Comparison of ENCODE assay signal across 8 cellular contexts in genomic region chr12:108560321-108560721, GRCh38. TPM values are rescaled to one million over a fixed set of nuclear protein-coding genes. Genes with fewer than 3 reads are reported as not detected.
DNase-seq lines count a peak whose midpoint lies in the region; ATAC-seq, FAIRE-seq and TF ChIP-seq lines count a peak whose summit lies in the region.

No MANE protein-coding gene starts in this region.

- H3K27ac ChIP-seq in GM23338 (ENCODE audit: low read depth) (peak overlapping the region; percentile 87), SK-N-SH (ENCODE audit: low read depth in 2 of 2, low read length in 1 of 2) (peak overlapping the region; percentile 81 to 95; a peak in 2 of 4 replicates), psoas muscle (peak overlapping the region; percentile 97)

- peak overlapping the region; percentile 100 for H3K27ac Mint-ChIP-seq in GM23338

- CTCF ChIA-PET in SK-N-SH (lab: Yijun Ruan, JAX), result interaction anchor here (1.1 to 16.0 kb wide), 3 partner anchors 11 to 244 kb away, joined by 3 to 503 read pairs (median 9); no protein-coding TSS in a partner anchor

- H3F3A ChIP-seq in GM23338 (replicated peaks; ENCODE audit: low read depth) (peaks cover 5% of the 10 kb centered on the region; the same call in 1 of the 2 replicates), SK-N-SH (replicated peaks; ENCODE audit: insufficient read depth) (peaks cover 12% of the 10 kb centered on the region)

- TF ChIP-seq RAD21 in SK-N-SH (IDR thresholded peaks at IDR 0.05; ENCODE audit: low read length), result no peak

- ATAC-seq in GM23338 (no peak), psoas muscle (no peak), HG03378 (IDR thresholded peaks at IDR 0.05; ENCODE audit: unreplicated experiment) (no peak), GM19397 (IDR thresholded peaks at IDR 0.05; ENCODE audit: unreplicated experiment) (no peak)

- peaks cover 76% of the 10 kb centered on the region for H3K79me2 ChIP-seq in GM23338 (replicated peaks; ENCODE audit: insufficient read depth)
- peaks cover 84% of the 10 kb centered on the region for H3K79me2 ChIP-seq in SK-N-SH (ENCODE audit: insufficient read depth)

- H3K4me1 ChIP-seq in GM23338 (ENCODE audit: insufficient read depth), result no peaks in the 10 kb centered on the region; the same call in 1 of the 2 replicates
- H3K4me1 ChIP-seq in SK-N-SH (ENCODE audit: control insufficient read depth in 1 of 2, insufficient read depth in 2 of 2, low read depth in 1 of 2, low read length in 1 of 2), result peaks cover 17 to 32% of the 10 kb centered on the region in 2 experiments
- peaks cover 64% of the 10 kb centered on the region for H3K4me1 ChIP-seq in psoas muscle

- H3K36me3 ChIP-seq in GM23338 (ENCODE audit: insufficient read depth) (peaks cover 13% of the 10 kb centered on the region), SK-N-SH (replicated peaks in 1 of 2; ENCODE audit: control insufficient read depth in 1 of 2, insufficient read depth in 2 of 2, low read length in 1 of 2) (peaks cover 13 to 20% of the 10 kb centered on the region in 2 experiments), psoas muscle (ENCODE audit: insufficient read depth in 1 of 2, low read depth in 1 of 2) (peaks cover 12 to 35% of the 10 kb centered on the region in 2 donors)

- H2AFZ ChIP-seq in GM23338 (no peak overlapping the region), SK-N-SH (ENCODE audit: low read depth) (no peak overlapping the region)

- intact Hi-C loops in psoas muscle (cut with DNase I), result loop anchor here (5.0 to 10.0 kb wide), 4 partner anchors 244 to 532 kb away; partner anchors contain the start of genes SSH1 (in 2 of the 2) and ALKBH2 (in 1 of the 2)

- DNase-seq in GM23338 (ENCODE audit: low spot score) (no peak), SK-N-SH (no peak), fibroblast of gingiva (ENCODE audit: low read depth) (peak; percentile 45), psoas muscle (no peak), H54 (ENCODE audit: insufficient read length, low spot score) (no peak)
- DNase-seq in activated effector memory CD4-positive, alpha-beta T cell treated with anti-CD3 and anti-CD28 coated beads, Interleukin-2, amount 50 U/mL, for 16 hours, result no peak

- H3K4me2 ChIP-seq in GM23338, result peak overlapping the region; percentile 76
- peak overlapping the region; percentile 92 for H3K4me2 ChIP-seq in SK-N-SH

- H3K4me3 Mint-ChIP-seq in GM23338, result peak overlapping the region; percentile 100

- H3K27me3 ChIP-seq in GM23338 (ENCODE audit: insufficient read depth), result no peaks in the 10 kb centered on the region
- H3K27me3 ChIP-seq in SK-N-SH (ENCODE audit: insufficient read depth), result no peaks in the 10 kb centered on the region
- no peaks in the 10 kb centered on the region for H3K27me3 ChIP-seq in psoas muscle (ENCODE audit: insufficient read depth in 3 of 3, low read length in 2 of 3)

- H3K4me3 ChIP-seq in GM23338 (peak overlapping the region; percentile 95), SK-N-SH (ENCODE audit: low read depth in 2 of 2, low read length in 1 of 2) (peak overlapping the region; percentile 67 to 97), psoas muscle (peak overlapping the region; percentile 76)

- H3K4me1 Mint-ChIP-seq in GM23338, result peaks cover 23% of the 10 kb centered on the region

- H3K36me3 Mint-ChIP-seq in GM23338 (ENCODE audit: low read depth), result peaks cover 33% of the 10 kb centered on the region; the same call in 2 of the 3 replicates

- H3K9me2 ChIP-seq in GM23338 (ENCODE audit: insufficient read depth) (no peaks in the 10 kb centered on the region), SK-N-SH (no peaks in the 10 kb centered on the region)

- no peak for TF ChIP-seq EP300 in SK-N-SH (IDR thresholded peaks at IDR 0.05; ENCODE audit: borderline replicate concordance in 1 of 2, low read depth in 1 of 2, low read length in 1 of 2)

- H4K20me1 ChIP-seq in GM23338 (replicated peaks; ENCODE audit: insufficient read depth) (peaks cover 44% of the 10 kb centered on the region), SK-N-SH (ENCODE audit: insufficient read depth) (peaks cover 32% of the 10 kb centered on the region)

- TF ChIP-seq CTCF in GM23338 (conservative IDR thresholded peaks at IDR 0.05; ENCODE audit: low read depth in 2 of 2), result no peak
- no peak for TF ChIP-seq CTCF in SK-N-SH (IDR thresholded peaks at IDR 0.05)
- no peak for TF ChIP-seq CTCF in psoas muscle (IDR thresholded peaks at IDR 0.05)

- H3K9me3 ChIP-seq in SK-N-SH (no peaks in the 10 kb centered on the region), psoas muscle (no peaks in the 10 kb centered on the region)

- 2% methylated on average over 12 of the region's 12 CpGs for WGBS in SK-N-SH (ENCODE audit: low lambda C conversion rate)
- 1 to 2% (median 1%) methylated on average over 12 of the region's 12 CpGs for WGBS in psoas muscle, 3 donors

- POLR2A ChIA-PET in SK-N-SH (lab: Yijun Ruan, JAX), result interaction anchor here (1.0 kb wide), 1 partner anchor 19 kb away, joined by 5 read pairs; no protein-coding TSS in a partner anchor

- no peak for FAIRE-seq in H54 (lab: Jason Lieb, UNC)

- no peak for TF ChIP-seq POLR2A in H54 (IDR thresholded peaks at IDR 0.05; ENCODE audit: low read depth, low read length)

- no peaks in the 10 kb centered on the region for H3K27me3 Mint-ChIP-seq in GM23338 (ENCODE audit: insufficient read depth, low read depth, poor library complexity)

- peak overlapping the region; percentile 90 for H3K9ac ChIP-seq in SK-N-SH

- no peaks in the 10 kb centered on the region; the same call in 2 of the 3 replicates for H3K9me3 Mint-ChIP-seq in GM23338

TF ChIP-seq in GM23338, 12 proteins besides CTCF, POLR2A, EP300 and RAD21:
- TF ChIP-seq STAT1 (IDR thresholded peaks at IDR 0.05; ENCODE audit: unreplicated experiment), result no peak
- TF ChIP-seq CREB1 (CRISPR knock-in tag; IDR thresholded peaks at IDR 0.05; ENCODE audit: low read depth), result no peak

TF ChIP-seq in SK-N-SH, 30 proteins besides CTCF, POLR2A, EP300 and RAD21:
- no peak for TF ChIP-seq ELF1 (IDR thresholded peaks at IDR 0.05)
- TF ChIP-seq MXI1 (IDR thresholded peaks at IDR 0.05; ENCODE audit: low read depth, low read length), result peak; percentile 28; the same call in 1 of the 2 replicates

RNA-seq across cellular contexts. Expression of gene SART3, which starts 0.7 kb away (rescaled TPM):
- total RNA-seq in GM23338 (2014; rRNA removed; shearing (Covaris generic)), result 112 and 123 TPM in 2 replicates
- 49.7 and 49.8 TPM in 2 replicates for polyA plus RNA-seq in GM23338 (2016; fragmentation: Nextera tagmentation; extraction: Ambion mirVana)
- 23.4 and 28.9 TPM in 2 replicates for polyA plus RNA-seq in SK-N-SH (2012; rRNA removed)
- 25.3 and 27.8 TPM in 2 replicates for polyA plus RNA-seq in SK-N-SH (2012; cell fraction: cytosol; rRNA removed)
- 61.7 and 64.4 TPM in 2 replicates for polyA plus RNA-seq in SK-N-SH (2012; cell fraction: nucleus; rRNA removed)
- 10 to 100 TPM; 22.3 to 32.7 (median 24.9) TPM for total RNA-seq in psoas muscle
- polyA plus RNA-seq in psoas muscle, result 10 to 100 TPM; 13.4 to 35.3 (median 22.5) TPM

RNA-seq across cellular contexts. Expression of gene ISCU, which starts 2.1 kb away (rescaled TPM):
- total RNA-seq in GM23338 (2014; rRNA removed; shearing (Covaris generic)), result 88.0 and 123 TPM in 2 replicates
- polyA plus RNA-seq in GM23338 (2016; fragmentation: Nextera tagmentation; extraction: Ambion mirVana), result 110 and 129 TPM in 2 replicates
- 165 and 166 TPM in 2 replicates for polyA plus RNA-seq in SK-N-SH (2012; rRNA removed)
- 165 and 208 TPM in 2 replicates for polyA plus RNA-seq in SK-N-SH (2012; cell fraction: cytosol; rRNA removed)
- 180 and 206 TPM in 2 replicates for polyA plus RNA-seq in SK-N-SH (2012; cell fraction: nucleus; rRNA removed)
- 100 to 1,000 TPM; 148 to 225 (median 212) TPM for total RNA-seq in psoas muscle
- 100 to 1,000 TPM; 190 to 352 (median 220) TPM for polyA plus RNA-seq in psoas muscle

RNA-seq across cellular contexts. Expression of gene TMEM119, which starts 37.6 kb away (rescaled TPM):
- 0.07 and 0.35 TPM in 2 replicates for total RNA-seq in GM23338 (2014; rRNA removed; shearing (Covaris generic))
- polyA plus RNA-seq in GM23338 (2016; fragmentation: Nextera tagmentation; extraction: Ambion mirVana), result 0.06 TPM in 1 of 2 replicates, not detected in the other
- polyA plus RNA-seq in SK-N-SH (2012; rRNA removed), result 25.7 and 28.2 TPM in 2 replicates
- polyA plus RNA-seq in SK-N-SH (2012; cell fraction: cytosol; rRNA removed), result 19.1 and 26.9 TPM in 2 replicates
- 9.4 and 11.8 TPM in 2 replicates for polyA plus RNA-seq in SK-N-SH (2012; cell fraction: nucleus; rRNA removed)
- 1 to 10 TPM in 2 of 4 donors, under 1 TPM in 2; 0.25 to 2.6 (median 0.68) TPM for total RNA-seq in psoas muscle
- under 1 TPM; 0.31 to 0.99 (median 0.34) TPM for polyA plus RNA-seq in psoas muscle

RNA-seq across cellular contexts. Expression of gene FICD, which starts 45.2 kb away (rescaled TPM):
- 4.9 and 6.0 TPM in 2 replicates for total RNA-seq in GM23338 (2014; rRNA removed; shearing (Covaris generic))
- polyA plus RNA-seq in GM23338 (2016; fragmentation: Nextera tagmentation; extraction: Ambion mirVana), result 5.3 and 7.6 TPM in 2 replicates
- 1.0 and 1.2 TPM in 2 replicates for polyA plus RNA-seq in SK-N-SH (2012; rRNA removed)
- 1.2 and 1.4 TPM in 2 replicates for polyA plus RNA-seq in SK-N-SH (2012; cell fraction: cytosol; rRNA removed)
- polyA plus RNA-seq in SK-N-SH (2012; cell fraction: nucleus; rRNA removed), result 1.3 and 1.8 TPM in 2 replicates
- 1 to 10 TPM; 1.6 to 4.2 (median 2.8) TPM for total RNA-seq in psoas muscle
- 1 to 10 TPM; 5.0 to 5.5 (median 5.1) TPM for polyA plus RNA-seq in psoas muscle
